ENCODE assay signal across 8 cellular contexts in the genomic region with DNA sequence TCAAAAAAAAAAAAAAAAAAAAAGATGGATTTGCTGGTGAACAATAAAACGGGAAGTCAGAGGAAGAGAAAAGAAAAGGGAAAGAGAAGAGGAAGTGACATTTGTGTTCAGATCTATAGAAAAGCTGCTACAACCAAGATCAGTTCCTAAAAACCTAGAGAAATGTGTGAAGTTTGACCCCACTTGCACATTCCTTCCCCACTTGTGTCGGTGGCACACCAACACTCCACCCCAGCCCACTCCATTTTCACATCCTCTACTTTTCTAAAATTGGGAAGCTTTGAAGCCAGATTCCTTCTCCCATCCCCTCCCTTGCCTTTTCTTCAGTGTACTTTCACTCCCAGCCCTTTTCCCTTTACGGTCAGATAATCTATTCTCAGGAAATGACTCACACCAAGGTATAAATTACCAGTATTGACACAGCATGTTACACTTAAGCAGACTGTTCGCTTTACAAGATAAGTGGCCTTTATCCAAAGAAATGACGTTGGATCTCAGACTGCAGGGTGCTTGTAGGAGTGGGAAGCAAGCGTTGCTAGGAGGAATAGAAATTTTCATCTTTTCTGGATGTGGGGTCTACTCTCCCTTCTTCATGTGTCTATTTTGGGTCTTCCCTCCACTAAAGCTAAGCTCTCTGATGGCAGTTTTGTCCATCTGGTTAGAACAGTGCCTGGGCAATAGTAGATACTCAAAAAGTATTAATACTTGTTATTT.
DNase-seq lines count a peak whose midpoint lies in the region; ATAC-seq and TF ChIP-seq lines count a peak whose summit lies in the region.

No MANE protein-coding gene starts in this region.

- no peaks in the 10 kb centered on the region for H3K9me3 ChIP-seq in BE2C

- DNase-seq in Caki2 (ENCODE audit: low read depth) (peak; percentile 84), NCI-H146 treated with DMSO at 0.1 percent for 48 hours (lab: John Stamatoyannopoulos, UW; ENCODE audit: unreplicated experiment) (peak; percentile 93), amniotic epithelial cell (ENCODE audit: low read depth) (peak; percentile 74), left kidney (ENCODE audit: low read depth, low spot score) (peak; percentile 14), BE2C (no peak)
- no peak for DNase-seq in activated CD8-positive, alpha-beta memory T cell treated with anti-CD3 and anti-CD28 coated beads, Interleukin-2, amount 50 U/mL, for 4 hours

- no peaks in the 10 kb centered on the region for H3K36me3 ChIP-seq in BE2C

- no peak for ATAC-seq in HG02840 (IDR thresholded peaks at IDR 0.05; ENCODE audit: low FRiP score, unreplicated experiment)
- ATAC-seq in GM19395 (IDR thresholded peaks at IDR 0.05; ENCODE audit: unreplicated experiment): no peak

- H3K4me1 ChIP-seq in BE2C: peaks cover 16% of the 10 kb centered on the region

- H3K27me3 ChIP-seq in BE2C: no peaks in the 10 kb centered on the region

- in situ Hi-C loops in Caki2 (cut with HindIII; ENCODE audit: low pct_unique_long_range_greater_than_20kb, low sequenced_read_pairs): no loop called here

- TF ChIP-seq CTCF in BE2C (IDR thresholded peaks at IDR 0.05; ENCODE audit: low read depth, low read length): no peak

- no peak overlapping the region for H3K4me3 ChIP-seq in BE2C (ENCODE audit: low read depth, low read length)

Comparison
In these comparisons a context has a peak if more than half of its experiments do, and no peak if none do; other contexts are left out.
1. DNase-seq: peak in Caki2 (single experiment), NCI-H146 treated with DMSO at 0.1 percent for 48 hours (single experiment), amniotic epithelial cell (single experiment) and left kidney (single experiment); none in BE2C (single experiment) and activated CD8-positive, alpha-beta memory T cell treated with anti-CD3 and anti-CD28 coated beads, Interleukin-2, amount 50 U/mL, for 4 hours (single experiment).